Comparison of ENCODE assay signal across 12 cellular contexts in the genomic region with DNA sequence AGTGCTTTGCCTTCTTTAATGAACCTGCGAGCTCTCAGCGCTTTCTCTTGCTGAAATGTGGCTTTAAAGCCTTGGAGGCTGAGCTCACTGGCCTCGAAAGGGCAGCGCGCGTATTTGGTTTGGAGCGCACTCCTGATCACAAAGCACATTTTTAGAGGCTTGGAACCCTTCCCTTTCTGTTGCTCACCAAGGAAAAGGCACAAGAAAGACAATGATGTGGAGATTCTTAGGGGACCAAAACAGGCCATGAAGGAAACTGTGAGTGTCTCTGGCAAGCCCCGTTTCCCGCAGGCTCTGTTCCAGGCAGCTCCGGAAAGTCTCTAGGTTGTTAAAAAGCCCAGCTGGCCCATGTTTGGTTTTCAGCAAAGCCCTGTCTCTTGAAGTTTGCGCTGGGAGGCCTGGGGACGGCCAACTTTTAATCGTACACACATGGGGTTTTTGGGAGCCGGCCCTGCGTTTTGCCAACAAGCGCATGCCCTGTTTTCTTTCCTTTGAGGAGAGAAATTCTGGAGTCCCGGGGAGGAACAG. TPM values are rescaled to one million over a fixed set of nuclear protein-coding genes. Genes with fewer than 3 reads are reported as not detected.
A peak's percentile ranks its signal among the peaks of the same experiment; 100 is the strongest.
DNase-seq lines count a peak whose midpoint lies in the region; ATAC-seq and TF ChIP-seq lines count a peak whose summit lies in the region.
"Had no signal": no experiment of that assay in that cellular context is flagged by ENCODE, and none has a peak within 500 bp of the region (broad histone marks: within the 10 kb centered on the region; RNA-seq: fewer than 3 reads in every experiment).

No MANE protein-coding gene starts in this region.

- ATAC-seq in WTC11 (no peak), mucosa of descending colon (peak; percentile 64), HG03432 (IDR thresholded peaks at IDR 0.05; ENCODE audit: unreplicated experiment) (no peak), GM21529 (IDR thresholded peaks at IDR 0.05; ENCODE audit: unreplicated experiment) (no peak), HG02610 (IDR thresholded peaks at IDR 0.05; ENCODE audit: unreplicated experiment) (no peak), GM18861 (IDR thresholded peaks at IDR 0.05; ENCODE audit: unreplicated experiment) (no peak)

- intact Hi-C loops in mucosa of descending colon (cut with DNase I, micrococcal nuclease): no loop called here
- intact Hi-C loops in tibial artery (cut with DNase I; ENCODE audit: low total_unique reads): loop anchor here (2.0 kb wide), 1 partner anchor 22 kb away; no protein-coding TSS in a partner anchor

- no peaks in the 10 kb centered on the region; the same call in 1 of the 2 replicates for H3K27me3 Mint-ChIP-seq in WTC11 (ENCODE audit: low read depth)

- H3K4me3 ChIP-seq in mucosa of descending colon (no peak overlapping the region), tibial artery (peak overlapping the region in 1 of 2 donors; percentile 33)
- H3K4me3 ChIP-seq: SJCRH30 had no signal

- DNase-seq in WTC11 (ENCODE audit: low spot score): no peak
- DNase-seq in fibroblast of peridontal ligament (ENCODE audit: extremely low read depth): peak; percentile 98
- peak; percentile 57 to 71 (median 64) for DNase-seq in mucosa of descending colon
- DNase-seq in tibial artery: peak; percentile 90 to 96
- DNase-seq: activated CD8-positive, alpha-beta memory T cell treated with anti-CD3 and anti-CD28 coated beads for 24 hours; NCI-H1436; SJCRH30; stimulated activated naive CD4-positive, alpha-beta T cell treated with Interleukin-2 at 50 U/mL for 16 hours had no signal

- H3K27ac ChIP-seq in tibial artery: peak overlapping the region; percentile 87 to 88
- H3K27ac ChIP-seq: SJCRH30 had no signal

- H3K36me3 ChIP-seq in mucosa of descending colon (ENCODE audit: low read depth) (no peaks in the 10 kb centered on the region), tibial artery (peaks cover 34 to 46% (median 36%) of the 10 kb centered on the region in 3 donors)

- H3K4me3 Mint-ChIP-seq in WTC11: no peak overlapping the region

- H3K36me3 Mint-ChIP-seq in WTC11: peaks cover 17% of the 10 kb centered on the region

- POLR2A ChIA-PET in WTC11 (lab: Charles Lee): interaction anchor here (1.0 kb wide), 1 partner anchor 22 kb away, joined by 3 read pairs; no protein-coding TSS in a partner anchor

- no peaks in the 10 kb centered on the region for H3K27me3 ChIP-seq in tibial artery
- H3K27me3 ChIP-seq: SJCRH30 had no signal

- TF ChIP-seq CTCF in WTC11 (IDR thresholded peaks at IDR 0.05): no peak
- no peak for TF ChIP-seq CTCF in mucosa of descending colon (IDR thresholded peaks at IDR 0.05)
- TF ChIP-seq CTCF in tibial artery (IDR thresholded peaks at IDR 0.05): no peak

- H3K4me1 ChIP-seq in mucosa of descending colon (ENCODE audit: low read depth) (peaks cover 3% of the 10 kb centered on the region), tibial artery (peaks cover 12 to 77% (median 59%) of the 10 kb centered on the region in 4 donors)
- H3K4me1 ChIP-seq: SJCRH30 had no signal

- H3K9me3 ChIP-seq in mucosa of descending colon (no peaks in the 10 kb centered on the region), tibial artery (peaks cover 0 to 6% (median 0%) of the 10 kb centered on the region in 3 donors)
- H3K9me3 ChIP-seq: SJCRH30 had no signal

- H3K9me3 Mint-ChIP-seq in WTC11: no peaks in the 10 kb centered on the region

- peak overlapping the region; percentile 22 for H3K27ac Mint-ChIP-seq in WTC11

- no peaks in the 10 kb centered on the region for H3K4me1 Mint-ChIP-seq in WTC11

- CTCF ChIA-PET in WTC11 (lab: Charles Lee): interaction anchor here (0.7 to 3.1 kb wide), 4 partner anchors 10 to 307 kb away, joined by 3 to 10 read pairs (median 4); no protein-coding TSS in a partner anchor

TF ChIP-seq in WTC11, 78 proteins besides CTCF, POLR2A, EP300 and RAD21 (continues in another document):
- TF ChIP-seq MYBL2 (CRISPR knock-in tag; IDR thresholded peaks at IDR 0.05) (no peak), TP53 (CRISPR knock-in tag; IDR thresholded peaks at IDR 0.05) (no peak), ESRRA (CRISPR knock-in tag; IDR thresholded peaks at IDR 0.05; ENCODE audit: borderline replicate concordance) (no peak), NR2C2 (CRISPR knock-in tag; IDR thresholded peaks at IDR 0.05) (no peak), GRHL2 (CRISPR knock-in tag; IDR thresholded peaks at IDR 0.05; ENCODE audit: insufficient replicate concordance, severe bottlenecking) (no peak), ZNF423 (CRISPR knock-in tag; IDR thresholded peaks at IDR 0.05) (no peak), ZNF263 (CRISPR knock-in tag; IDR thresholded peaks at IDR 0.05; ENCODE audit: low read depth) (no peak), PRRX2 (CRISPR knock-in tag; IDR thresholded peaks at IDR 0.05) (no peak)
- TF ChIP-seq, protein P1, sequence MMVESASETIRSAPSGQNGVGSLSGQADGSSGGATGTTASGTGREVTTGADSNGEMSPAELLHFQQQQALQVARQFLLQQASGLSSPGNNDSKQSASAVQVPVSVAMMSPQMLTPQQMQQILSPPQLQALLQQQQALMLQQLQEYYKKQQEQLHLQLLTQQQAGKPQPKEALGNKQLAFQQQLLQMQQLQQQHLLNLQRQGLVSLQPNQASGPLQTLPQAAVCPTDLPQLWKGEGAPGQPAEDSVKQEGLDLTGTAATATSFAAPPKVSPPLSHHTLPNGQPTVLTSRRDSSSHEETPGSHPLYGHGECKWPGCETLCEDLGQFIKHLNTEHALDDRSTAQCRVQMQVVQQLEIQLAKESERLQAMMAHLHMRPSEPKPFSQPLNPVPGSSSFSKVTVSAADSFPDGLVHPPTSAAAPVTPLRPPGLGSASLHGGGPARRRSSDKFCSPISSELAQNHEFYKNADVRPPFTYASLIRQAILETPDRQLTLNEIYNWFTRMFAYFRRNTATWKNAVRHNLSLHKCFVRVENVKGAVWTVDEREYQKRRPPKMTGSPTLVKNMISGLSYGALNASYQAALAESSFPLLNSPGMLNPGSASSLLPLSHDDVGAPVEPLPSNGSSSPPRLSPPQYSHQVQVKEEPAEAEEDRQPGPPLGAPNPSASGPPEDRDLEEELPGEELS (CRISPR knock-in tag; IDR thresholded peaks at IDR 0.05): no peak
- TF ChIP-seq, protein P2, sequence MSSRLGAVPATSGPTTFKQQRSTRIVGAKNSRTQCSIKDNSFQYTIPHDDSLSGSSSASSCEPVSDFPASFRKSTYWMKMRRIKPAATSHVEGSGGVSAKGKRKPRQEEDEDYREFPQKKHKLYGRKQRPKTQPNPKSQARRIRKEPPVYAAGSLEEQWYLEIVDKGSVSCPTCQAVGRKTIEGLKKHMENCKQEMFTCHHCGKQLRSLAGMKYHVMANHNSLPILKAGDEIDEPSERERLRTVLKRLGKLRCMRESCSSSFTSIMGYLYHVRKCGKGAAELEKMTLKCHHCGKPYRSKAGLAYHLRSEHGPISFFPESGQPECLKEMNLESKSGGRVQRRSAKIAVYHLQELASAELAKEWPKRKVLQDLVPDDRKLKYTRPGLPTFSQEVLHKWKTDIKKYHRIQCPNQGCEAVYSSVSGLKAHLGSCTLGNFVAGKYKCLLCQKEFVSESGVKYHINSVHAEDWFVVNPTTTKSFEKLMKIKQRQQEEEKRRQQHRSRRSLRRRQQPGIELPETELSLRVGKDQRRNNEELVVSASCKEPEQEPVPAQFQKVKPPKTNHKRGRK (CRISPR knock-in tag; IDR thresholded peaks at IDR 0.05; ENCODE audit: borderline replicate concordance): no peak
- TF ChIP-seq, protein P3, sequence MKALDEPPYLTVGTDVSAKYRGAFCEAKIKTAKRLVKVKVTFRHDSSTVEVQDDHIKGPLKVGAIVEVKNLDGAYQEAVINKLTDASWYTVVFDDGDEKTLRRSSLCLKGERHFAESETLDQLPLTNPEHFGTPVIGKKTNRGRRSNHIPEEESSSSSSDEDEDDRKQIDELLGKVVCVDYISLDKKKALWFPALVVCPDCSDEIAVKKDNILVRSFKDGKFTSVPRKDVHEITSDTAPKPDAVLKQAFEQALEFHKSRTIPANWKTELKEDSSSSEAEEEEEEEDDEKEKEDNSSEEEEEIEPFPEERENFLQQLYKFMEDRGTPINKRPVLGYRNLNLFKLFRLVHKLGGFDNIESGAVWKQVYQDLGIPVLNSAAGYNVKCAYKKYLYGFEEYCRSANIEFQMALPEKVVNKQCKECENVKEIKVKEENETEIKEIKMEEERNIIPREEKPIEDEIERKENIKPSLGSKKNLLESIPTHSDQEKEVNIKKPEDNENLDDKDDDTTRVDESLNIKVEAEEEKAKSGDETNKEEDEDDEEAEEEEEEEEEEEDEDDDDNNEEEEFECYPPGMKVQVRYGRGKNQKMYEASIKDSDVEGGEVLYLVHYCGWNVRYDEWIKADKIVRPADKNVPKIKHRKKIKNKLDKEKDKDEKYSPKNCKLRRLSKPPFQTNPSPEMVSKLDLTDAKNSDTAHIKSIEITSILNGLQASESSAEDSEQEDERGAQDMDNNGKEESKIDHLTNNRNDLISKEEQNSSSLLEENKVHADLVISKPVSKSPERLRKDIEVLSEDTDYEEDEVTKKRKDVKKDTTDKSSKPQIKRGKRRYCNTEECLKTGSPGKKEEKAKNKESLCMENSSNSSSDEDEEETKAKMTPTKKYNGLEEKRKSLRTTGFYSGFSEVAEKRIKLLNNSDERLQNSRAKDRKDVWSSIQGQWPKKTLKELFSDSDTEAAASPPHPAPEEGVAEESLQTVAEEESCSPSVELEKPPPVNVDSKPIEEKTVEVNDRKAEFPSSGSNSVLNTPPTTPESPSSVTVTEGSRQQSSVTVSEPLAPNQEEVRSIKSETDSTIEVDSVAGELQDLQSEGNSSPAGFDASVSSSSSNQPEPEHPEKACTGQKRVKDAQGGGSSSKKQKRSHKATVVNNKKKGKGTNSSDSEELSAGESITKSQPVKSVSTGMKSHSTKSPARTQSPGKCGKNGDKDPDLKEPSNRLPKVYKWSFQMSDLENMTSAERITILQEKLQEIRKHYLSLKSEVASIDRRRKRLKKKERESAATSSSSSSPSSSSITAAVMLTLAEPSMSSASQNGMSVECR (CRISPR knock-in tag; IDR thresholded peaks at IDR 0.05; ENCODE audit: borderline replicate concordance): no peak
- TF ChIP-seq, protein P4, sequence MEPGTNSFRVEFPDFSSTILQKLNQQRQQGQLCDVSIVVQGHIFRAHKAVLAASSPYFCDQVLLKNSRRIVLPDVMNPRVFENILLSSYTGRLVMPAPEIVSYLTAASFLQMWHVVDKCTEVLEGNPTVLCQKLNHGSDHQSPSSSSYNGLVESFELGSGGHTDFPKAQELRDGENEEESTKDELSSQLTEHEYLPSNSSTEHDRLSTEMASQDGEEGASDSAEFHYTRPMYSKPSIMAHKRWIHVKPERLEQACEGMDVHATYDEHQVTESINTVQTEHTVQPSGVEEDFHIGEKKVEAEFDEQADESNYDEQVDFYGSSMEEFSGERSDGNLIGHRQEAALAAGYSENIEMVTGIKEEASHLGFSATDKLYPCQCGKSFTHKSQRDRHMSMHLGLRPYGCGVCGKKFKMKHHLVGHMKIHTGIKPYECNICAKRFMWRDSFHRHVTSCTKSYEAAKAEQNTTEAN (CRISPR knock-in tag; IDR thresholded peaks at IDR 0.05): no peak

RNA-seq across cellular contexts. Expression of a gene that starts 9.4 kb away (rescaled TPM):
- total RNA-seq in WTC11 (2021) (52.0 to 62.2 TPM (median 58.3 TPM) in 3 replicates), mucosa of descending colon (10 to 100 TPM in 1 of 3 donors, 1 to 10 TPM in 2; 2.8 to 15.8 (median 3.8) TPM)

RNA-seq across cellular contexts. Expression of a gene that starts 32.4 kb away (rescaled TPM):
- total RNA-seq in WTC11 (2021) (31.8 to 35.1 TPM (median 33.2 TPM) in 3 replicates), mucosa of descending colon (100 to 1,000 TPM in 1 of 3 donors, 10 to 100 TPM in 2; 28.0 to 562 (median 77.5) TPM)
